1 cellular context compared by ENCODE assay signal in the genomic region with DNA sequence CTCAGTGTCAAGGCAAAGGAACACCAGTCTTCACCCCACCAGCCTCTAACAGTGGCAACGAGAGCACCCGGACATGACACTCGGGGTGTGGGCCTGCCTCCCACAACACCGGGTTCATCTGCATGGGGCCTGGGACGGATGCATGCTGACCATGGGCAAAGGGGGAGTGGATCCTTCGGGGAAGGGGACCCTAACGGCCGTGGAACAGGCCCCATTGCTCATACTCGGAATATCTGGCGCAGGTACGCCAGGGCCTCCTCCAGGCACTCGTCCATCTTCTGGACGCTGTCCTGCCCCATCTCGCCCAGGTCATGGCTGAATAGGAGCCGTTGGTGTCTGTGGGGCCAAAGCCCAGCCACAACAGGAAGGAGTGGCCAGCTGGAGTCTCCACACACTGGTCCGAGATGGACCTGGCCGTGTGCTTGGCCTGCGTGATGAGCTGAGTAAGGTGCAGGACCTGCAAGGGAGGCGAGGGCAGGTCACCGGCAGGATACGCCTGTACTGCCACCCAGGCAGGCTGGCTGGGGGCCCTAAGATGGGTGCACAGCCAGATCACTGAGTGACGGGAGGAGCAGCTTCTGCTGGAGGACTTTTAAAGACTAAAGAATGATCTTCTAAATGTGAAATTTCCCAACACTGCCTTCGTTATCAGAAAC.
TF ChIP-seq lines count a peak whose summit lies in the region.

No MANE protein-coding gene starts in this region.

TF ChIP-seq in K562, 482 proteins besides CTCF, POLR2A, EP300 and RAD21 (continued from another document):
- TF ChIP-seq, protein P1, sequence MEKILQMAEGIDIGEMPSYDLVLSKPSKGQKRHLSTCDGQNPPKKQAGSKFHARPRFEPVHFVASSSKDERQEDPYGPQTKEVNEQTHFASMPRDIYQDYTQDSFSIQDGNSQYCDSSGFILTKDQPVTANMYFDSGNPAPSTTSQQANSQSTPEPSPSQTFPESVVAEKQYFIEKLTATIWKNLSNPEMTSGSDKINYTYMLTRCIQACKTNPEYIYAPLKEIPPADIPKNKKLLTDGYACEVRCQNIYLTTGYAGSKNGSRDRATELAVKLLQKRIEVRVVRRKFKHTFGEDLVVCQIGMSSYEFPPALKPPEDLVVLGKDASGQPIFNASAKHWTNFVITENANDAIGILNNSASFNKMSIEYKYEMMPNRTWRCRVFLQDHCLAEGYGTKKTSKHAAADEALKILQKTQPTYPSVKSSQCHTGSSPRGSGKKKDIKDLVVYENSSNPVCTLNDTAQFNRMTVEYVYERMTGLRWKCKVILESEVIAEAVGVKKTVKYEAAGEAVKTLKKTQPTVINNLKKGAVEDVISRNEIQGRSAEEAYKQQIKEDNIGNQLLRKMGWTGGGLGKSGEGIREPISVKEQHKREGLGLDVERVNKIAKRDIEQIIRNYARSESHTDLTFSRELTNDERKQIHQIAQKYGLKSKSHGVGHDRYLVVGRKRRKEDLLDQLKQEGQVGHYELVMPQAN (IDR thresholded peaks at IDR 0.05; ENCODE audit: borderline replicate concordance), result no peak
- TF ChIP-seq, protein P2, sequence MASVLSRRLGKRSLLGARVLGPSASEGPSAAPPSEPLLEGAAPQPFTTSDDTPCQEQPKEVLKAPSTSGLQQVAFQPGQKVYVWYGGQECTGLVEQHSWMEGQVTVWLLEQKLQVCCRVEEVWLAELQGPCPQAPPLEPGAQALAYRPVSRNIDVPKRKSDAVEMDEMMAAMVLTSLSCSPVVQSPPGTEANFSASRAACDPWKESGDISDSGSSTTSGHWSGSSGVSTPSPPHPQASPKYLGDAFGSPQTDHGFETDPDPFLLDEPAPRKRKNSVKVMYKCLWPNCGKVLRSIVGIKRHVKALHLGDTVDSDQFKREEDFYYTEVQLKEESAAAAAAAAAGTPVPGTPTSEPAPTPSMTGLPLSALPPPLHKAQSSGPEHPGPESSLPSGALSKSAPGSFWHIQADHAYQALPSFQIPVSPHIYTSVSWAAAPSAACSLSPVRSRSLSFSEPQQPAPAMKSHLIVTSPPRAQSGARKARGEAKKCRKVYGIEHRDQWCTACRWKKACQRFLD (CRISPR knock-in tag; IDR thresholded peaks at IDR 0.05), result no peak
- TF ChIP-seq, protein P3, sequence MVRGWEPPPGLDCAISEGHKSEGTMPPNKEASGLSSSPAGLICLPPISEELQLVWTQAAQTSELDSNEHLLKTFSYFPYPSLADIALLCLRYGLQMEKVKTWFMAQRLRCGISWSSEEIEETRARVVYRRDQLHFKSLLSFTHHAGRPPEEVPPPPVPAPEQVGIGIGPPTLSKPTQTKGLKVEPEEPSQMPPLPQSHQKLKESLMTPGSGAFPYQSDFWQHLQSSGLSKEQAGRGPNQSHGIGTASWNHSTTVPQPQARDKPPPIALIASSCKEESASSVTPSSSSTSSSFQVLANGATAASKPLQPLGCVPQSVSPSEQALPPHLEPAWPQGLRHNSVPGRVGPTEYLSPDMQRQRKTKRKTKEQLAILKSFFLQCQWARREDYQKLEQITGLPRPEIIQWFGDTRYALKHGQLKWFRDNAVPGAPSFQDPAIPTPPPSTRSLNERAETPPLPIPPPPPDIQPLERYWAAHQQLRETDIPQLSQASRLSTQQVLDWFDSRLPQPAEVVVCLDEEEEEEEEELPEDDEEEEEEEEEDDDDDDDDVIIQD (CRISPR knock-in tag; IDR thresholded peaks at IDR 0.05), result 0 out of 2 replicates have a peak, but pooled peaks have one; percentile 62
- TF ChIP-seq ZNF124 (CRISPR knock-in tag; IDR thresholded peaks at IDR 0.05) (peak; percentile 86; the same call in 1 of the 2 replicates), ZNF445 (CRISPR knock-in tag; IDR thresholded peaks at IDR 0.05; ENCODE audit: low read depth) (no peak), MYNN (IDR thresholded peaks at IDR 0.05) (0 out of 2 replicates have a peak, but pooled peaks have one; percentile 11), MYNN (CRISPR knock-in tag; IDR thresholded peaks at IDR 0.05) (no peak)
TF ChIP-seq in K562: peak in this region for 29.
